9 cellular contexts compared by ENCODE assay signal in the genomic region with DNA sequence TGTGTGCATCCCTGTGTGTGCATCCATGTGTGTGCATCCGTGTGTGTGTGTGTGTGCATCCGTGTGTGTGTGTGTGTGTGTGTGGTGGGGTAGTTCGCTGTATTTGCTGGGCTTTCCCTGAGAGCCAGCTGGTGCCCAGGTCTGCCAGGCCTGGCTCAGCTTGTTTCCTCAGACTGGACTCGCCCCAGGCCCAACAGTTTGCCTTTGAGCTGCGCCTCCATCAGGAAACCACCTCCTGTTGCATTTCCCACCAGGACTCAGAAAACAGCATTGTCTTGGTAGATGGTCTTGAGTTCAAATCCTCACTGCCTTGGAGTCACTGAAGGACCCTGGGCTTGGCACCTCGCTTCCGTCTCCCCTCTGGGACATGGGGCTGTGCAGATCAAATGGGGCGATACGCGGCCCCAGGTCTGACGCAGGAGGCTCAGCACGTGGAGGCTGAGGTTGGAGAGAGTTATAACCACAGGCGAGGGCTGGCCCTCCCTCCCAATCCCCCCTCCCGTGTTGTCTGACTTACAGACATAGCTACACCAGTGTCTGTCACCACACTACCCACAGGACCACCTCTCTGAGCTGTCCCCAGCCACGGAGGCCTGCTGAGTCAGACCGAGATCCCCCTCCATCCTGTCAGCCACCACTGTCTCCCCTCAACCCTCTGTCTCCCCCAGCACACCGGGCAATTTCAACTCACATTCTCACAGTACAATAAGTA. TPM values are rescaled to one million over a fixed set of nuclear protein-coding genes. Genes with fewer than 3 reads are reported as not detected.
DNase-seq lines count a peak whose midpoint lies in the region; ATAC-seq, FAIRE-seq and TF ChIP-seq lines count a peak whose summit lies in the region.
"Had no signal": no experiment of that assay in that cellular context is flagged by ENCODE, and none has a peak within 500 bp of the region (broad histone marks: within the 10 kb centered on the region; RNA-seq: fewer than 3 reads in every experiment).

No MANE protein-coding gene starts in this region.

- POLR2A ChIA-PET in SK-N-SH (lab: Yijun Ruan, JAX) = no interaction called here

- peak; percentile 79 for FAIRE-seq in GM19239 (lab: Jason Lieb, UNC)
- FAIRE-seq: K562 had no signal

- CTCF ChIA-PET in SK-N-SH (lab: Yijun Ruan, JAX) = interaction anchor here (1.1 kb wide), 1 partner anchor 59 kb away, joined by 3 read pairs; no protein-coding TSS in a partner anchor

- H3K4me2 ChIP-seq in SK-N-SH = no peak overlapping the region

- intact Hi-C loops in spleen (cut with DNase I; ENCODE audit: low total_unique reads) = no loop called here

- H3K4me1 ChIP-seq in spleen (peaks cover 4 to 58% (median 27%) of the 10 kb centered on the region in 6 donors), SK-N-SH (ENCODE audit: control insufficient read depth in 1 of 2, insufficient read depth in 2 of 2, low read depth in 1 of 2, low read length in 1 of 2) (no peaks in the 10 kb centered on the region)

- H3K27ac ChIP-seq in spleen = peak overlapping the region in 2 of 8 donors; percentile 33 to 39
- no peak overlapping the region for H3K27ac ChIP-seq in SK-N-SH (ENCODE audit: low read depth in 2 of 2, low read length in 1 of 2)

- no peak overlapping the region for H3K4me3 ChIP-seq in spleen
- H3K4me3 ChIP-seq in SK-N-SH (ENCODE audit: low read depth in 2 of 2, low read length in 1 of 2) = no peak overlapping the region
- H3K4me3 ChIP-seq: K562 had no signal

- DNase-seq in GM19239 (ENCODE audit: insufficient read length, low spot score) (peak; percentile 57), activated T-cell treated with anti-CD3 and anti-CD28 coated beads for 48 hours (ENCODE audit: low read depth) (peak; percentile 75), spleen (peak; percentile 86), islet precursor cell (no peak), pons (ENCODE audit: low spot score) (no peak), SK-N-SH (no peak)

- no peak for TF ChIP-seq RAD21 in SK-N-SH (IDR thresholded peaks at IDR 0.05; ENCODE audit: low read length)

- ATAC-seq in HG03378 (IDR thresholded peaks at IDR 0.05; ENCODE audit: unreplicated experiment) (peak; percentile 68), HG02571 (IDR thresholded peaks at IDR 0.05; ENCODE audit: unreplicated experiment) (no peak)
- ATAC-seq: K562 had no signal

- H3K36me3 ChIP-seq in spleen (no peaks in the 10 kb centered on the region), SK-N-SH (replicated peaks in 1 of 2; ENCODE audit: control insufficient read depth in 1 of 2, insufficient read depth in 2 of 2, low read length in 1 of 2) (no peaks in the 10 kb centered on the region)

- TF ChIP-seq EP300 in SK-N-SH (IDR thresholded peaks at IDR 0.05; ENCODE audit: borderline replicate concordance in 1 of 2, low read depth in 1 of 2, low read length in 1 of 2) = no peak

- H3K9ac ChIP-seq in SK-N-SH = no peak overlapping the region

- H3F3A ChIP-seq in SK-N-SH (replicated peaks; ENCODE audit: insufficient read depth) = peaks cover 9% of the 10 kb centered on the region

- H3K9me2 ChIP-seq in SK-N-SH = no peaks in the 10 kb centered on the region

- no peaks in the 10 kb centered on the region for H3K27me3 ChIP-seq in spleen (replicated peaks in 1 of 7)
- no peaks in the 10 kb centered on the region for H3K27me3 ChIP-seq in SK-N-SH (ENCODE audit: insufficient read depth)

- TF ChIP-seq CTCF in spleen (IDR thresholded peaks at IDR 0.05 in 8 of 11, conservative IDR thresholded peaks at IDR 0.05 in 3 of 11) (no peak), SK-N-SH (IDR thresholded peaks at IDR 0.05) (no peak)

- H2AFZ ChIP-seq in SK-N-SH (ENCODE audit: low read depth) = no peak overlapping the region

- WGBS in spleen, 5 donors = 49 to 58% (median 52%) methylated on average over 14 to 17 of the region's 17 CpGs
- WGBS in SK-N-SH (ENCODE audit: low lambda C conversion rate) = 85% methylated on average over 10 of the region's 17 CpGs

- no peak for TF ChIP-seq POLR2A in spleen (IDR thresholded peaks at IDR 0.05)

- no peaks in the 10 kb centered on the region for H4K20me1 ChIP-seq in SK-N-SH (ENCODE audit: insufficient read depth)

- H3K9me3 ChIP-seq in spleen (no peaks in the 10 kb centered on the region), SK-N-SH (no peaks in the 10 kb centered on the region)

- no peaks in the 10 kb centered on the region for H3K79me2 ChIP-seq in SK-N-SH (ENCODE audit: insufficient read depth)

TF ChIP-seq in SK-N-SH, 30 proteins besides CTCF, POLR2A, EP300 and RAD21:
- TF ChIP-seq RFX5 (IDR thresholded peaks at IDR 0.05; ENCODE audit: low read length) = no peak
- no peak for TF ChIP-seq NFIC (IDR thresholded peaks at IDR 0.05; ENCODE audit: borderline replicate concordance)
TF ChIP-seq in SK-N-SH: peak in this region for 0.

RNA-seq across cellular contexts. Expression of a gene that starts 4.7 kb away (rescaled TPM):
- total RNA-seq in spleen = 10 to 100 TPM; 20.3 to 31.4 (median 26.3) TPM
- polyA plus RNA-seq in spleen (10 to 100 TPM; 75.2 to 91.1 (median 78.3) TPM), SK-N-SH (2012; rRNA removed) (56.7 and 73.4 TPM in 2 replicates)
- polyA plus RNA-seq in SK-N-SH (2012; cell fraction: cytosol; rRNA removed) = 72.1 and 78.3 TPM in 2 replicates
- 32.0 and 33.4 TPM in 2 replicates for polyA plus RNA-seq in SK-N-SH (2012; cell fraction: nucleus; rRNA removed)

RNA-seq across cellular contexts. Expression of a gene that starts 49.8 kb away (rescaled TPM):
- 10 to 100 TPM; 24.9 to 43.9 (median 39.8) TPM for total RNA-seq in spleen
- polyA plus RNA-seq in spleen (10 to 100 TPM; 13.0 to 22.8 (median 20.6) TPM), SK-N-SH (2012; rRNA removed) (6.5 and 9.5 TPM in 2 replicates)
- 7.4 and 9.4 TPM in 2 replicates for polyA plus RNA-seq in SK-N-SH (2012; cell fraction: cytosol; rRNA removed)
- polyA plus RNA-seq in SK-N-SH (2012; cell fraction: nucleus; rRNA removed) = 16.2 and 29.3 TPM in 2 replicates

Comparison
In these comparisons a context has a peak if more than half of its experiments do, and no peak if none do; other contexts are left out.
1. DNase-seq: peak in GM19239 (single experiment), activated T-cell treated with anti-CD3 and anti-CD28 coated beads for 48 hours (single experiment) and spleen (single experiment); none in islet precursor cell (single experiment), pons (single experiment) and SK-N-SH (single experiment).